In genomic region chr1:114122891-114123621, GRCh38 we compare ENCODE assay signal across 12 cellular contexts.
A peak's percentile ranks its signal among the peaks of the same experiment; 100 is the strongest.
DNase-seq lines count a peak whose midpoint lies in the region.
"Had no signal": no experiment of that assay in that cellular context is flagged by ENCODE, and none has a peak within 500 bp of the region (broad histone marks: within the 10 kb centered on the region; RNA-seq: fewer than 3 reads in every experiment).

No MANE protein-coding gene starts in this region.

- peak; percentile 85 for DNase-seq in CD1c-positive myeloid dendritic cell (ENCODE audit: extremely low spot score)
- DNase-seq in HS-5 (ENCODE audit: low read depth): peak; percentile 6
- peak; percentile 4 for DNase-seq in astrocyte of the hippocampus (ENCODE audit: low read depth, low spot score)
- DNase-seq in kidney tubule cell (ENCODE audit: low spot score): peak; percentile 39
- DNase-seq in NCI-H2171 treated with DMSO at 0.1 percent for 48 hours (lab: John Stamatoyannopoulos, UW): no peak
- no peak for DNase-seq in T-helper 1 cell
- no peak for DNase-seq in COLO668 (lab: John Stamatoyannopoulos, UW; ENCODE audit: unreplicated experiment)
- DNase-seq in central memory CD4-positive, alpha-beta T cell: no peak
- DNase-seq: activated CD4-positive, alpha-beta T cell treated with anti-CD3 and anti-CD28 coated beads, Interleukin-2, amount 50 U/mL, for 48 hours; activated naive CD8-positive, alpha-beta T cell treated with anti-CD3 and anti-CD28 coated beads, Interleukin-2, amount 10 ng/mL, durations not matched to agents 7 days and 5 days; COR-L47; immature natural killer cell had no signal

Comparison
In these comparisons a context has a peak if more than half of its experiments do, and no peak if none do; other contexts are left out.
1. DNase-seq: peak in CD1c-positive myeloid dendritic cell (single experiment), HS-5 (single experiment), astrocyte of the hippocampus (single experiment) and kidney tubule cell (single experiment); none in NCI-H2171 treated with DMSO at 0.1 percent for 48 hours (single experiment), T-helper 1 cell (0 of 5), COLO668 (single experiment) and central memory CD4-positive, alpha-beta T cell (single experiment).